ENCODE assay signal across 23 cellular contexts in the genomic region with DNA sequence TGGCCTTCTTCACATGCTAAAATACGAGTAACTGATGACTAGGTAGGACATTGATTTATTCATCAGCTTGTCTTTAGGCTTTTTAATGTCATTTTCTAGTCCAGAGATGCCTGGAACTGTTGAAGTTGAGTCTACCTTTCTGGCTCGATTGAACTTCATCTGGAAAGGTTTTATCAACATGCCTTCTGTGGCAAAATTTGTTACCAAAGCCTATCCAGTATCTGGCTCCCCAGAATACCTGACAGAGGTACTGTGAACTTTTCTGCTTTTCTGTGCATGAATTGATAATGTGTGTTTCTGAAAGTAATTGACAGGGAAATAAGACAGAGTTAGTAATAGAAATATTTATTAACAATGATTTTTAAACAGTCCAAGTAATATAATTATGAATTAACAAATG.
DNase-seq lines count a peak whose midpoint lies in the region; ATAC-seq and TF ChIP-seq lines count a peak whose summit lies in the region.
"Had no signal": no experiment of that assay in that cellular context is flagged by ENCODE, and none has a peak within 500 bp of the region (broad histone marks: within the 10 kb centered on the region; RNA-seq: fewer than 3 reads in every experiment).

No MANE protein-coding gene starts in this region.

- DNase-seq in cardiac muscle cell (ENCODE audit: low read depth in 1 of 2, low spot score in 1 of 2) = no peak
- DNase-seq in left ventricle myocardium superior = no peak
- DNase-seq in T-helper 17 cell = no peak
- DNase-seq in stimulated activated naive CD8-positive, alpha-beta T cell treated with anti-CD3 and anti-CD28 coated beads, Interleukin-15, amount 100 ng/mL, for 72 hours = no peak
- DNase-seq: 8988T; ACHN; BE2C; C1 segment of cervical spinal cord; CD4-positive, alpha-beta memory T cell; CD4-positive, CD25-positive, alpha-beta regulatory T cell; CD8-positive, alpha-beta memory T cell; COR-L47; DMS 273 treated with DMSO at 0.1 percent for 48 hours; DMS153; DMS53; DMS79; DND-41; EL; GDM1 had no signal

- H3K27me3 ChIP-seq in cardiac muscle cell = no peaks in the 10 kb centered on the region
- H3K27me3 ChIP-seq: BE2C, BLaER1 had no signal

- H3K27ac ChIP-seq in cardiac muscle cell = peak overlapping the region; percentile 1
- H3K27ac ChIP-seq: BLaER1 had no signal

- H3K36me3 ChIP-seq in cardiac muscle cell = peaks cover 79% of the 10 kb centered on the region

- intact Hi-C loops in left ventricle myocardium superior (cut with micrococcal nuclease) = no loop called here

- ATAC-seq in left ventricle myocardium superior = no peak
- ATAC-seq in T-helper 17 cell = no peak
- no peak for ATAC-seq in GM18517 (IDR thresholded peaks at IDR 0.05; ENCODE audit: unreplicated experiment)
- no peak for ATAC-seq in stimulated activated naive CD8-positive, alpha-beta T cell treated with anti-CD3 and anti-CD28 coated beads, Interleukin-15, amount 100 ng/mL, for 72 hours
- ATAC-seq: GM12878 had no signal

- H3K36me3 Mint-ChIP-seq in T-helper 17 cell (ENCODE audit: low read depth) = peaks cover 9% of the 10 kb centered on the region

- peak overlapping the region; percentile 24 for H3K27ac Mint-ChIP-seq in T-helper 17 cell
- H3K27ac Mint-ChIP-seq in stimulated activated naive CD8-positive, alpha-beta T cell treated with anti-CD3 and anti-CD28 coated beads, Interleukin-15, amount 100 ng/mL, for 72 hours = no peak overlapping the region
- H3K27ac Mint-ChIP-seq: CD14-positive monocyte had no signal

- no peaks in the 10 kb centered on the region for H3K9me3 Mint-ChIP-seq in stimulated activated naive CD8-positive, alpha-beta T cell treated with anti-CD3 and anti-CD28 coated beads, Interleukin-15, amount 100 ng/mL, for 72 hours
- H3K9me3 Mint-ChIP-seq: CD14-positive monocyte; CD4-positive, alpha-beta memory T cell; CD4-positive, CD25-positive, alpha-beta regulatory T cell; CD8-positive, alpha-beta memory T cell had no signal

- no peaks in the 10 kb centered on the region for H3K4me1 ChIP-seq in cardiac muscle cell (ENCODE audit: low read depth)
- H3K4me1 ChIP-seq: BE2C, BLaER1 had no signal

- H3K4me3 ChIP-seq in cardiac muscle cell = no peak overlapping the region
- H3K4me3 ChIP-seq: BLaER1, GM12878 had no signal

- TF ChIP-seq CTCF in cardiac muscle cell (IDR thresholded peaks at IDR 0.05; ENCODE audit: low read depth, low read length) = no peak

- H3K27me3 Mint-ChIP-seq in T-helper 17 cell = no peaks in the 10 kb centered on the region
- H3K27me3 Mint-ChIP-seq in stimulated activated naive CD8-positive, alpha-beta T cell treated with anti-CD3 and anti-CD28 coated beads, Interleukin-15, amount 100 ng/mL, for 72 hours = no peaks in the 10 kb centered on the region
- H3K27me3 Mint-ChIP-seq: CD4-positive, alpha-beta memory T cell; CD4-positive, CD25-positive, alpha-beta regulatory T cell; CD8-positive, alpha-beta memory T cell had no signal

- peaks cover 12% of the 10 kb centered on the region for H3K4me1 Mint-ChIP-seq in T-helper 17 cell
- peaks cover 14% of the 10 kb centered on the region for H3K4me1 Mint-ChIP-seq in stimulated activated naive CD8-positive, alpha-beta T cell treated with anti-CD3 and anti-CD28 coated beads, Interleukin-15, amount 100 ng/mL, for 72 hours
- H3K4me1 Mint-ChIP-seq: CD14-positive monocyte had no signal

- no peak overlapping the region for H3K4me3 Mint-ChIP-seq in T-helper 17 cell
- H3K4me3 Mint-ChIP-seq in stimulated activated naive CD8-positive, alpha-beta T cell treated with anti-CD3 and anti-CD28 coated beads, Interleukin-15, amount 100 ng/mL, for 72 hours = no peak overlapping the region
- H3K4me3 Mint-ChIP-seq: CD14-positive monocyte; CD4-positive, alpha-beta memory T cell; CD4-positive, CD25-positive, alpha-beta regulatory T cell; CD8-positive, alpha-beta memory T cell had no signal

- H3K9me3 ChIP-seq in cardiac muscle cell (ENCODE audit: low read depth) (no peaks in the 10 kb centered on the region), T-helper 17 cell (ENCODE audit: control insufficient read depth, low read length, poor library complexity, severe bottlenecking) (no peaks in the 10 kb centered on the region)
- H3K9me3 ChIP-seq: BE2C, BLaER1 had no signal
